Comparison of ENCODE assay signal across 2 cellular contexts in the genomic region with DNA sequence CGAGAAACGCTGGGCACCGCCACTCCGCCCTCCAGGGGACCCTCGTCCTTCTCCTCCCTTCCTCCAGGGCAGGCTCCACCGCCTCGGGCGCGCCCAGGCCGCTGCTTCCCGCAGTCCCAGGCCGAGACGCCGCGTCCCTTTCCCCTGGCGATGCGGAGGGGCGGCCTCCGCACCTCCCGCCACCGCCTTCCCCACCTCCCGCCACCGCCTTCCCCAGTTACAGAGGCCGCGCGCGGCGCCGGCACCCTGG.
TF ChIP-seq lines count a peak whose summit lies in the region.

No MANE protein-coding gene starts in this region.

TF ChIP-seq in HEK293, 187 proteins besides CTCF, POLR2A, EP300 and RAD21 (continued from another document):
- TF ChIP-seq ZNF169 (tag by site-specific recombination; IDR thresholded peaks at IDR 0.05) (no peak), ZNF324 (tag by site-specific recombination; IDR thresholded peaks at IDR 0.05) (0 out of 2 replicates have a peak, but pooled peaks have one; percentile 30), KLF16 (tag by site-specific recombination; IDR thresholded peaks at IDR 0.05) (0 out of 2 replicates have a peak, but pooled peaks have one; percentile 10), ZNF530 (tag by site-specific recombination; IDR thresholded peaks at IDR 0.05; ENCODE audit: low read depth) (no peak), ZNF76 (tag by site-specific recombination; IDR thresholded peaks at IDR 0.05; ENCODE audit: borderline replicate concordance, low read depth) (0 out of 2 replicates have a peak, but pooled peaks have one; percentile 20), ZNF600 (tag by site-specific recombination; IDR thresholded peaks at IDR 0.05) (0 out of 2 replicates have a peak, but pooled peaks have one; percentile 15), ZNF10 (tag by site-specific recombination; IDR thresholded peaks at IDR 0.05) (0 out of 2 replicates have a peak, but pooled peaks have one; percentile 19), MYNN (tag by site-specific recombination; IDR thresholded peaks at IDR 0.05; ENCODE audit: borderline replicate concordance) (no peak)
- TF ChIP-seq, protein P1, sequence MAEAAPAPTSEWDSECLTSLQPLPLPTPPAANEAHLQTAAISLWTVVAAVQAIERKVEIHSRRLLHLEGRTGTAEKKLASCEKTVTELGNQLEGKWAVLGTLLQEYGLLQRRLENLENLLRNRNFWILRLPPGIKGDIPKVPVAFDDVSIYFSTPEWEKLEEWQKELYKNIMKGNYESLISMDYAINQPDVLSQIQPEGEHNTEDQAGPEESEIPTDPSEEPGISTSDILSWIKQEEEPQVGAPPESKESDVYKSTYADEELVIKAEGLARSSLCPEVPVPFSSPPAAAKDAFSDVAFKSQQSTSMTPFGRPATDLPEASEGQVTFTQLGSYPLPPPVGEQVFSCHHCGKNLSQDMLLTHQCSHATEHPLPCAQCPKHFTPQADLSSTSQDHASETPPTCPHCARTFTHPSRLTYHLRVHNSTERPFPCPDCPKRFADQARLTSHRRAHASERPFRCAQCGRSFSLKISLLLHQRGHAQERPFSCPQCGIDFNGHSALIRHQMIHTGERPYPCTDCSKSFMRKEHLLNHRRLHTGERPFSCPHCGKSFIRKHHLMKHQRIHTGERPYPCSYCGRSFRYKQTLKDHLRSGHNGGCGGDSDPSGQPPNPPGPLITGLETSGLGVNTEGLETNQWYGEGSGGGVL (tag by site-specific recombination; IDR thresholded peaks at IDR 0.05), result peak; percentile 9; the same call in 1 of the 2 replicates

TF ChIP-seq in WTC11, 78 proteins besides CTCF, POLR2A, EP300 and RAD21 (continued from another document):
- TF ChIP-seq, protein P2, sequence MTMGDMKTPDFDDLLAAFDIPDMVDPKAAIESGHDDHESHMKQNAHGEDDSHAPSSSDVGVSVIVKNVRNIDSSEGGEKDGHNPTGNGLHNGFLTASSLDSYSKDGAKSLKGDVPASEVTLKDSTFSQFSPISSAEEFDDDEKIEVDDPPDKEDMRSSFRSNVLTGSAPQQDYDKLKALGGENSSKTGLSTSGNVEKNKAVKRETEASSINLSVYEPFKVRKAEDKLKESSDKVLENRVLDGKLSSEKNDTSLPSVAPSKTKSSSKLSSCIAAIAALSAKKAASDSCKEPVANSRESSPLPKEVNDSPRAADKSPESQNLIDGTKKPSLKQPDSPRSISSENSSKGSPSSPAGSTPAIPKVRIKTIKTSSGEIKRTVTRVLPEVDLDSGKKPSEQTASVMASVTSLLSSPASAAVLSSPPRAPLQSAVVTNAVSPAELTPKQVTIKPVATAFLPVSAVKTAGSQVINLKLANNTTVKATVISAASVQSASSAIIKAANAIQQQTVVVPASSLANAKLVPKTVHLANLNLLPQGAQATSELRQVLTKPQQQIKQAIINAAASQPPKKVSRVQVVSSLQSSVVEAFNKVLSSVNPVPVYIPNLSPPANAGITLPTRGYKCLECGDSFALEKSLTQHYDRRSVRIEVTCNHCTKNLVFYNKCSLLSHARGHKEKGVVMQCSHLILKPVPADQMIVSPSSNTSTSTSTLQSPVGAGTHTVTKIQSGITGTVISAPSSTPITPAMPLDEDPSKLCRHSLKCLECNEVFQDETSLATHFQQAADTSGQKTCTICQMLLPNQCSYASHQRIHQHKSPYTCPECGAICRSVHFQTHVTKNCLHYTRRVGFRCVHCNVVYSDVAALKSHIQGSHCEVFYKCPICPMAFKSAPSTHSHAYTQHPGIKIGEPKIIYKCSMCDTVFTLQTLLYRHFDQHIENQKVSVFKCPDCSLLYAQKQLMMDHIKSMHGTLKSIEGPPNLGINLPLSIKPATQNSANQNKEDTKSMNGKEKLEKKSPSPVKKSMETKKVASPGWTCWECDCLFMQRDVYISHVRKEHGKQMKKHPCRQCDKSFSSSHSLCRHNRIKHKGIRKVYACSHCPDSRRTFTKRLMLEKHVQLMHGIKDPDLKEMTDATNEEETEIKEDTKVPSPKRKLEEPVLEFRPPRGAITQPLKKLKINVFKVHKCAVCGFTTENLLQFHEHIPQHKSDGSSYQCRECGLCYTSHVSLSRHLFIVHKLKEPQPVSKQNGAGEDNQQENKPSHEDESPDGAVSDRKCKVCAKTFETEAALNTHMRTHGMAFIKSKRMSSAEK (CRISPR knock-in tag; IDR thresholded peaks at IDR 0.05; ENCODE audit: borderline replicate concordance), result no peak
- TF ChIP-seq TCF7 (CRISPR knock-in tag; IDR thresholded peaks at IDR 0.05; ENCODE audit: low read depth), result 0 out of 2 replicates have a peak, but pooled peaks have one; percentile 13
- no peak for TF ChIP-seq NR3C1 (CRISPR knock-in tag; conservative IDR thresholded peaks at IDR 0.05; ENCODE audit: low read depth)
- TF ChIP-seq, protein P3, sequence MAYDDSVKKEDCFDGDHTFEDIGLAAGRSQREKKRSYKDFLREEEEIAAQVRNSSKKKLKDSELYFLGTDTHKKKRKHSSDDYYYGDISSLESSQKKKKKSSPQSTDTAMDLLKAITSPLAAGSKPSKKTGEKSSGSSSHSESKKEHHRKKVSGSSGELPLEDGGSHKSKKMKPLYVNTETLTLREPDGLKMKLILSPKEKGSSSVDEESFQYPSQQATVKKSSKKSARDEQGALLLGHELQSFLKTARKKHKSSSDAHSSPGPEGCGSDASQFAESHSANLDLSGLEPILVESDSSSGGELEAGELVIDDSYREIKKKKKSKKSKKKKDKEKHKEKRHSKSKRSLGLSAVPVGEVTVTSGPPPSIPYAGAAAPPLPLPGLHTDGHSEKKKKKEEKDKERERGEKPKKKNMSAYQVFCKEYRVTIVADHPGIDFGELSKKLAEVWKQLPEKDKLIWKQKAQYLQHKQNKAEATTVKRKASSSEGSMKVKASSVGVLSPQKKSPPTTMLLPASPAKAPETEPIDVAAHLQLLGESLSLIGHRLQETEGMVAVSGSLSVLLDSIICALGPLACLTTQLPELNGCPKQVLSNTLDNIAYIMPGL (CRISPR knock-in tag; IDR thresholded peaks at IDR 0.05), result 0 out of 2 replicates have a peak, but pooled peaks have one; percentile 49
- TF ChIP-seq ZNF232 (CRISPR knock-in tag; IDR thresholded peaks at IDR 0.05), result no peak
- TF ChIP-seq, protein P4, sequence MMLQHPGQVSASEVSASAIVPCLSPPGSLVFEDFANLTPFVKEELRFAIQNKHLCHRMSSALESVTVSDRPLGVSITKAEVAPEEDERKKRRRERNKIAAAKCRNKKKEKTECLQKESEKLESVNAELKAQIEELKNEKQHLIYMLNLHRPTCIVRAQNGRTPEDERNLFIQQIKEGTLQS (CRISPR knock-in tag; conservative IDR thresholded peaks at IDR 0.05), result no peak
- no peak for TF ChIP-seq CREM (CRISPR knock-in tag; IDR thresholded peaks at IDR 0.05)
- TF ChIP-seq, protein P5, sequence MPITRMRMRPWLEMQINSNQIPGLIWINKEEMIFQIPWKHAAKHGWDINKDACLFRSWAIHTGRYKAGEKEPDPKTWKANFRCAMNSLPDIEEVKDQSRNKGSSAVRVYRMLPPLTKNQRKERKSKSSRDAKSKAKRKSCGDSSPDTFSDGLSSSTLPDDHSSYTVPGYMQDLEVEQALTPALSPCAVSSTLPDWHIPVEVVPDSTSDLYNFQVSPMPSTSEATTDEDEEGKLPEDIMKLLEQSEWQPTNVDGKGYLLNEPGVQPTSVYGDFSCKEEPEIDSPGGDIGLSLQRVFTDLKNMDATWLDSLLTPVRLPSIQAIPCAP (CRISPR knock-in tag; IDR thresholded peaks at IDR 0.05), result no peak
